Comparison of ENCODE assay signal across 1 cellular context in the genomic region with DNA sequence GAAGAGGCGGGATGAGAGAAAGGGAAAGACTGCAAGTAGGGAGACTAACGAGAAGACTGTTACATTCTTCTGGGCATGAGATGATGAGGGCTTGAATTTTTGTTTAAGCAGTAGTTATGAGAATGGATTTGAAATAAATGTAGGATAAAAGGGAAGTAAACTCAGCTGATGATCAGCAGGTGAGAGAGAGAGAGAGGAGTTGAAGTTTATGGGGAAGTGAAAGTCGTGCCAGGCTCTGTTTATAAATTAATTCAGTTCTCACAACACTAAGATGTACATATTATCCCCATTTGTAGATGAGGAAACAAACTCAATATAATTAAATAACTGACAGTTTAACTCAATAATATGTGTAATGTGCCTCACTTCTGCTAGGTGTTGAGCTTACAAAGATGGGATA.
TF ChIP-seq lines count a peak whose summit lies in the region.

No MANE protein-coding gene starts in this region.

TF ChIP-seq in GM12878, 131 proteins besides CTCF, POLR2A, EP300 and RAD21 (continued from another document):
- TF ChIP-seq REST (IDR thresholded peaks at IDR 0.05; ENCODE audit: low read depth, low read length), result no peak
